Comparison of ENCODE assay signal across 10 cellular contexts in the genomic region with DNA sequence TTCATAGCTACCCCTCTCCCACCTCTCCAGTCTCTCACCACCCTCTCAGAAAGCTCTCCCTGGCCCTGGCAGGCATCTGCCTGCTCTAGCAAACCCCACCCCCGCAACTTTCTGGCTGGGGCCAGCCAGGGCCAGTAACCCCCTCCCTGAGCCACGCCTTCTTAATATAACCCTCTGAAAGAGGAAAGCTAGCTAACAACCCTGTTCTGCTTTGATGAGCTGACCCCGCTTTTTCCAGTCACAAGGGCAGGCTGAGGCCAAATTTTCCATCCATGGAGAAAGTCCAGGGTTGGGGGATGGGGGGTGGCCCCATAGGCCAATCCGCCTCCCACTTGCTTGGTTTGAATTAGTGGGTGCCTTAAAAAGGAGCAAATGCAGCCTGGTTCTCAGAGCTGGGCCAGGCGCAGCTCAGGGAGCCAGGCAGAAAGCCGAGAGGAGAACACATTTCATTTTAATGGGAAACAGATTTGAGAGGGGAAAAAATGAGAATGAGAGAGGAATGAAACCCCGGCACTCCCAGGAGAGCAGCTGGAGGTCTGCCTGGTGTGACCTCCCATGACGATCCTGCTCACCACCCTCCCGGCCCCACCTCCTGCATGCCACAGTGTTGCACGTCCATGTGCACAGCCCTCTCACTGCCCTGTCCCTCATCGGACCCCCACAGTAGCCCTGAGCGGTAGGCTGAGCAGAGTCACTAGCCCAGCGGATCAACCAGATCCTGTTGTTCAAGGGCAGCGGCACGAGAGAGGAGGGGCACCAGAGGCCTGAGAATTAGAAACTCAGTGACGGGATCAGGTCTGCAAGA.
DNase-seq lines count a peak whose midpoint lies in the region; ATAC-seq and TF ChIP-seq lines count a peak whose summit lies in the region.
"Had no signal": no experiment of that assay in that cellular context is flagged by ENCODE, and none has a peak within 500 bp of the region (broad histone marks: within the 10 kb centered on the region; RNA-seq: fewer than 3 reads in every experiment).

No MANE protein-coding gene starts in this region.

- no peaks in the 10 kb centered on the region for H3K36me3 Mint-ChIP-seq in activated T-helper 17 cell treated with anti-CD3 and anti-CD28 coated beads, Interleukin-2, amount 50 U/mL, for 72 hours (ENCODE audit: low read depth)
- H3K36me3 Mint-ChIP-seq in T-cell = no peaks in the 10 kb centered on the region

- DNase-seq in GM04503 (ENCODE audit: low read depth) (peak; percentile 94), left ventricle myocardium superior (peak; percentile 85), gastrocnemius medialis (peak in 1 of 2 donors; percentile 56), GM13977 (ENCODE audit: low spot score) (no peak), T-cell (no peak)
- DNase-seq in activated CD4-positive, alpha-beta T cell treated with anti-CD3 and anti-CD28 coated beads for 1 hour = no peak
- DNase-seq: activated T-cell treated with anti-CD3 and anti-CD28 coated beads, Interleukin-2, amount 50 U/mL, for 1 hour had no signal

- H3K27ac Mint-ChIP-seq in activated T-helper 17 cell treated with anti-CD3 and anti-CD28 coated beads, Interleukin-2, amount 50 U/mL, for 72 hours = peak overlapping the region; percentile 62
- H3K27ac Mint-ChIP-seq in T-cell = no peak overlapping the region

- intact Hi-C loops in left ventricle myocardium superior (cut with micrococcal nuclease) = loop anchor here (5.0 kb wide), 1 partner anchor 49 kb away; no protein-coding TSS in a partner anchor
- intact Hi-C loops in gastrocnemius medialis (cut with DNase I; ENCODE audit: low total_unique reads) = loop anchor here (2.0 to 5.0 kb wide), 2 partner anchors 71 to 279 kb away; partner anchors contain the start of gene ATP2B4

- H3K9me3 Mint-ChIP-seq in activated T-helper 17 cell treated with anti-CD3 and anti-CD28 coated beads, Interleukin-2, amount 50 U/mL, for 72 hours = no peaks in the 10 kb centered on the region
- H3K9me3 Mint-ChIP-seq in T-cell = no peaks in the 10 kb centered on the region

- H3K4me3 Mint-ChIP-seq in activated T-helper 17 cell treated with anti-CD3 and anti-CD28 coated beads, Interleukin-2, amount 50 U/mL, for 72 hours = no peak overlapping the region
- no peak overlapping the region for H3K4me3 Mint-ChIP-seq in T-cell

- H3K4me3 ChIP-seq in gastrocnemius medialis = no peak overlapping the region

- CTCF ChIA-PET in T-cell (lab: Charles Lee) = no interaction called here

- TF ChIP-seq POLR2A in gastrocnemius medialis (IDR thresholded peaks at IDR 0.05) = peak in 1 of 2 donors; percentile 24

- no peaks in the 10 kb centered on the region for H3K9me3 ChIP-seq in gastrocnemius medialis

- no peaks in the 10 kb centered on the region for H3K36me3 ChIP-seq in gastrocnemius medialis

- H3K27me3 ChIP-seq in gastrocnemius medialis = no peaks in the 10 kb centered on the region

- POLR2A ChIA-PET in T-cell (lab: Charles Lee) = no interaction called here

- TF ChIP-seq CTCF in gastrocnemius medialis (IDR thresholded peaks at IDR 0.05 in 4 of 5, conservative IDR thresholded peaks at IDR 0.05 in 1 of 5) (no peak), GM13977 (IDR thresholded peaks at IDR 0.05; ENCODE audit: extremely low read depth, insufficient read depth, missing control alignments) (no peak)

- H3K4me1 Mint-ChIP-seq in activated T-helper 17 cell treated with anti-CD3 and anti-CD28 coated beads, Interleukin-2, amount 50 U/mL, for 72 hours = peaks cover 4% of the 10 kb centered on the region
- no peaks in the 10 kb centered on the region for H3K4me1 Mint-ChIP-seq in T-cell

- peaks cover 3% of the 10 kb centered on the region for H3K27me3 Mint-ChIP-seq in activated T-helper 17 cell treated with anti-CD3 and anti-CD28 coated beads, Interleukin-2, amount 50 U/mL, for 72 hours
- H3K27me3 Mint-ChIP-seq in T-cell = peaks cover 0 to 4% of the 10 kb centered on the region in 2 donors

- ATAC-seq in activated T-helper 17 cell treated with anti-CD3 and anti-CD28 coated beads, Interleukin-2, amount 50 U/mL, for 72 hours (replicated peaks) = no peak
- ATAC-seq in left ventricle myocardium superior (peak; percentile 74), gastrocnemius medialis (no peak), T-cell (replicated peaks in 1 of 4) (no peak), GM21390 (IDR thresholded peaks at IDR 0.05; ENCODE audit: unreplicated experiment) (no peak)

- peak overlapping the region; percentile 81 to 88 (median 85) for H3K27ac ChIP-seq in gastrocnemius medialis
- H3K27ac ChIP-seq: parathyroid adenoma had no signal

- in situ Hi-C loops in gastrocnemius medialis (cut with MboI; ENCODE audit: low sequenced_read_pairs in 4 of 4) = loop anchor here in 1 of 4 donors (5.0 kb wide), 1 partner anchor 71 kb away; the partner anchor contains the start of gene ATP2B4
- in situ Hi-C loops in GM13977 (cut with MboI; ENCODE audit: low pct_unique_long_range_greater_than_20kb, low sequenced_read_pairs, unreplicated experiment) = no loop called here

- H3K4me1 ChIP-seq in gastrocnemius medialis = peaks cover 42 to 44% of the 10 kb centered on the region in 2 donors
- H3K4me1 ChIP-seq: parathyroid adenoma had no signal

Comparison
In these comparisons a context has a peak if more than half of its experiments do, and no peak if none do; other contexts are left out.
1. DNase-seq: peak in GM04503 (single experiment) and left ventricle myocardium superior (single experiment); none in GM13977 (single experiment), T-cell (0 of 34) and activated CD4-positive, alpha-beta T cell treated with anti-CD3 and anti-CD28 coated beads for 1 hour (single experiment).